Comparison of ENCODE assay signal across 9 cellular contexts in genomic region chr2:239135531-239135930, GRCh38.
"Had no signal": no experiment of that assay in that cellular context is flagged by ENCODE, and none has a peak within 500 bp of the region (broad histone marks: within the 10 kb centered on the region; RNA-seq: fewer than 3 reads in every experiment).

No MANE protein-coding gene starts in this region.

- H3K27ac ChIP-seq: GM23248 had no signal

- H3K4me3 Mint-ChIP-seq: GM23338, H9, HFFc6 had no signal

- H3K9me3 ChIP-seq: HAP-1 had no signal

- H3K9me3 Mint-ChIP-seq: GM23338, H9, HFFc6 had no signal

- H3K4me1 ChIP-seq: HAP-1 had no signal

- DNase-seq: GM23248, GOT3, H7, H9, HCEC 1CT, HFFc6 had no signal

- H3K36me3 ChIP-seq: HAP-1 had no signal

- ATAC-seq: GM23338, HCT116 had no signal

- H3K4me3 ChIP-seq: GM23248, GM23338, HAP-1 had no signal

- H3K4me1 Mint-ChIP-seq: GM23338, H9 had no signal

- H3K27ac Mint-ChIP-seq: GM23338, HFFc6 had no signal
